ENCODE assay signal across 2 cellular contexts in genomic region chrX:134727363-134727762, GRCh38.
TF ChIP-seq lines count a peak whose summit lies in the region.

No MANE protein-coding gene starts in this region.

TF ChIP-seq in IMR-90, 13 proteins besides CTCF, POLR2A, EP300 and RAD21 (continued from another document):
- TF ChIP-seq SMC3 (IDR thresholded peaks at IDR 0.05; ENCODE audit: low read depth, low read length) (no peak), USF2 (IDR thresholded peaks at IDR 0.05; ENCODE audit: low read depth, low read length) (no peak), RCOR1 (IDR thresholded peaks at IDR 0.05; ENCODE audit: insufficient replicate concordance, low read length) (no peak)

TF ChIP-seq in WTC11, 78 proteins besides CTCF, POLR2A, EP300 and RAD21 (continued from another document):
- TF ChIP-seq E2F5 (CRISPR knock-in tag; IDR thresholded peaks at IDR 0.05), result no peak
- TF ChIP-seq USF2 (CRISPR knock-in tag; IDR thresholded peaks at IDR 0.05), result no peak
- no peak for TF ChIP-seq FOXJ3 (CRISPR knock-in tag; IDR thresholded peaks at IDR 0.05; ENCODE audit: borderline replicate concordance)
- no peak for TF ChIP-seq NR3C1 (CRISPR knock-in tag; conservative IDR thresholded peaks at IDR 0.05; ENCODE audit: low read depth)
- TF ChIP-seq ESRRA (CRISPR knock-in tag; IDR thresholded peaks at IDR 0.05; ENCODE audit: borderline replicate concordance), result no peak
- no peak for TF ChIP-seq E2F4 (CRISPR knock-in tag; IDR thresholded peaks at IDR 0.05; ENCODE audit: borderline replicate concordance, low read depth)
- no peak for TF ChIP-seq CREM (CRISPR knock-in tag; IDR thresholded peaks at IDR 0.05)
